In the genomic region with DNA sequence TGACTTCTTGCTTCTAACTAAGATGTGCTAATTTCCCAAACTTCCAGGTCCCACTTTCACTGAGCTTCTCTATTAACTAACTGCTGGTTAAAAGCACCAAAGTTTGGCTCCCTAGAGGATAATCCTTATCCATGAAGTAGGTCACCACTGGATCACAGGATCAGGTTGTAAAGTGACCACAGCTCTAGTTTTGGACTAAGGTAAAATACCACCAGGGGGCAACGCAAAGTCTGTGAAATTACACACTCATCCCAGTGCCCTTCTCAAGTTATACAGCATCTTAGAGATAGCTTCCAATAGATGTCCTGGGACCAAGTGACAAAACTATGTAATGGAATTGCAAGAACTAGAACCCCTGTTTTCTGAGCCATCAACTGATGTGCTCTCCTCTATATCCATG, we compare ENCODE assay signal across 9 cellular contexts.
DNase-seq lines count a peak whose midpoint lies in the region; ATAC-seq and TF ChIP-seq lines count a peak whose summit lies in the region.
"Had no signal": no experiment of that assay in that cellular context is flagged by ENCODE, and none has a peak within 500 bp of the region (broad histone marks: within the 10 kb centered on the region; RNA-seq: fewer than 3 reads in every experiment).

No MANE protein-coding gene starts in this region.

- H3K9ac ChIP-seq in OCI-LY1 (ENCODE audit: low read length): no peak overlapping the region

- no peak overlapping the region for H3K4me2 ChIP-seq in OCI-LY1 (ENCODE audit: low read length)

- DNase-seq in activated naive CD4-positive, alpha-beta T cell treated with anti-CD3 and anti-CD28 coated beads, Interleukin-2, amount 10 ng/mL, durations not matched to agents 7 days and 5 days: peak; percentile 24
- DNase-seq in activated naive CD4-positive, alpha-beta T cell treated with Interleukin-2 at 50 U/mL for 16 hours: no peak
- peak; percentile 72 for DNase-seq in fibroblast of pulmonary artery (ENCODE audit: low read depth)
- peak; percentile 18 for DNase-seq in stromal cell of bone marrow (ENCODE audit: low read depth)
- DNase-seq in HK-2 (ENCODE audit: unreplicated experiment): no peak

- no peak overlapping the region for H3K27ac Mint-ChIP-seq in activated naive CD4-positive, alpha-beta T cell treated with anti-CD3 and anti-CD28 coated beads, Interleukin-2, amount 10 ng/mL, durations not matched to agents 7 days and 5 days

- no peaks in the 10 kb centered on the region for H3K79me2 ChIP-seq in OCI-LY1 (ENCODE audit: insufficient read depth, low read length)

- H3K27me3 Mint-ChIP-seq in activated naive CD4-positive, alpha-beta T cell treated with anti-CD3 and anti-CD28 coated beads, Interleukin-2, amount 10 ng/mL, durations not matched to agents 7 days and 5 days: no peaks in the 10 kb centered on the region

- no peaks in the 10 kb centered on the region for H3K36me3 ChIP-seq in OCI-LY1 (ENCODE audit: insufficient read depth, low read length)
- H3K36me3 ChIP-seq: neutrophil had no signal

- H3K4me1 ChIP-seq in OCI-LY1 (ENCODE audit: insufficient read depth, low read length, severe bottlenecking): peaks cover 20% of the 10 kb centered on the region

- no peak overlapping the region for H3K4me3 ChIP-seq in OCI-LY1 (ENCODE audit: low read depth, low read length, poor library complexity, severe bottlenecking)
- H3K4me3 ChIP-seq in fibroblast of pulmonary artery (replicated peaks; ENCODE audit: low read depth, low read length): no peak overlapping the region

- peak; percentile 46; the same call in 1 of the 2 replicates for TF ChIP-seq CTCF in OCI-LY1 (IDR thresholded peaks at IDR 0.05; ENCODE audit: low read length)
- TF ChIP-seq CTCF in fibroblast of pulmonary artery (IDR thresholded peaks at IDR 0.05; ENCODE audit: low read length, missing control alignments): peak; percentile 61

- no peak overlapping the region for H3K4me3 Mint-ChIP-seq in activated naive CD4-positive, alpha-beta T cell treated with anti-CD3 and anti-CD28 coated beads, Interleukin-2, amount 10 ng/mL, durations not matched to agents 7 days and 5 days

- peaks cover 8% of the 10 kb centered on the region for H3K9me3 Mint-ChIP-seq in activated naive CD4-positive, alpha-beta T cell treated with anti-CD3 and anti-CD28 coated beads, Interleukin-2, amount 10 ng/mL, durations not matched to agents 7 days and 5 days

- H3F3A ChIP-seq in OCI-LY1 (ENCODE audit: insufficient read depth, low read length): no peaks in the 10 kb centered on the region

- CTCF ChIA-PET in activated naive CD4-positive, alpha-beta T cell treated with anti-CD3 and anti-CD28 coated beads, Interleukin-2, amount 10 ng/mL, durations not matched to agents 7 days and 5 days (lab: Charles Lee): interaction anchor here (0.8 to 2.3 kb wide), 7 partner anchors 10 to 284 kb away, joined by 3 to 17 read pairs (median 3); no protein-coding TSS in a partner anchor

- ATAC-seq in HG02610 (IDR thresholded peaks at IDR 0.05; ENCODE audit: unreplicated experiment) (no peak), GM21528 (IDR thresholded peaks at IDR 0.05; ENCODE audit: low FRiP score, unreplicated experiment) (no peak)

- H3K27me3 ChIP-seq in OCI-LY1 (ENCODE audit: insufficient read depth, low read length): no peaks in the 10 kb centered on the region
- H3K27me3 ChIP-seq: neutrophil had no signal

- peaks cover under 1% of the 10 kb centered on the region for H3K4me1 Mint-ChIP-seq in activated naive CD4-positive, alpha-beta T cell treated with anti-CD3 and anti-CD28 coated beads, Interleukin-2, amount 10 ng/mL, durations not matched to agents 7 days and 5 days

- H3K27ac ChIP-seq in OCI-LY1 (ENCODE audit: low read depth, low read length, poor library complexity, severe bottlenecking): no peak overlapping the region
- H3K27ac ChIP-seq: neutrophil had no signal

- H2AFZ ChIP-seq in OCI-LY1 (ENCODE audit: low read length): no peak overlapping the region

- H3K9me3 ChIP-seq in OCI-LY1 (ENCODE audit: low read length): no peaks in the 10 kb centered on the region
- H3K9me3 ChIP-seq: neutrophil had no signal

- no peaks in the 10 kb centered on the region for H4K20me1 ChIP-seq in OCI-LY1 (ENCODE audit: insufficient read depth, low read length)

- H3K36me3 Mint-ChIP-seq in activated naive CD4-positive, alpha-beta T cell treated with anti-CD3 and anti-CD28 coated beads, Interleukin-2, amount 10 ng/mL, durations not matched to agents 7 days and 5 days: peaks cover 18% of the 10 kb centered on the region

- H3K9me2 ChIP-seq in OCI-LY1 (ENCODE audit: low read depth, low read length): no peaks in the 10 kb centered on the region

Comparison
In these comparisons a context has a peak if more than half of its experiments do, and no peak if none do; other contexts are left out.
1. DNase-seq: peak in activated naive CD4-positive, alpha-beta T cell treated with anti-CD3 and anti-CD28 coated beads, Interleukin-2, amount 10 ng/mL, durations not matched to agents 7 days and 5 days (single experiment), fibroblast of pulmonary artery (single experiment) and stromal cell of bone marrow (single experiment); none in activated naive CD4-positive, alpha-beta T cell treated with Interleukin-2 at 50 U/mL for 16 hours (single experiment) and HK-2 (single experiment).